Comparison of ENCODE assay signal across 9 cellular contexts in genomic region chr21:33069994-33070811, GRCh38. TPM values are rescaled to one million over a fixed set of nuclear protein-coding genes. Genes with fewer than 3 reads are reported as not detected.
A peak's percentile ranks its signal among the peaks of the same experiment; 100 is the strongest.
DNase-seq lines count a peak whose midpoint lies in the region; ATAC-seq and TF ChIP-seq lines count a peak whose summit lies in the region.
"Had no signal": no experiment of that assay in that cellular context is flagged by ENCODE, and none has a peak within 500 bp of the region (broad histone marks: within the 10 kb centered on the region; RNA-seq: fewer than 3 reads in every experiment).

Gene OLIG1 (plus strand): TSS chr21:33070141. CDS start chr21:33070247, 106 bp downstream.

- peak within 1 kb of the TSS; percentile 83 for H3K4me2 ChIP-seq in neural progenitor cell

- H3K9me3 Mint-ChIP-seq in neural progenitor cell: peaks cover 13% of the 10 kb centered on the region

- H3F3A ChIP-seq in neural progenitor cell (ENCODE audit: low read depth): peaks cover 19% of the 10 kb centered on the region

- ATAC-seq in HG02885 (IDR thresholded peaks at IDR 0.05; ENCODE audit: poor library complexity, unreplicated experiment) (no peak), HG03571 (IDR thresholded peaks at IDR 0.05; ENCODE audit: unreplicated experiment) (no peak), HG03175 (IDR thresholded peaks at IDR 0.05; ENCODE audit: unreplicated experiment) (no peak)

- H3K36me3 ChIP-seq in neural progenitor cell: no peaks in the 10 kb centered on the region

- no peak within 1 kb of the TSS for H3K9ac ChIP-seq in neural progenitor cell

- H3K27ac ChIP-seq in neural progenitor cell: no peak within 1 kb of the TSS

- no peak within 1 kb of the TSS for H3K4me3 ChIP-seq in foreskin fibroblast (ENCODE audit: low read depth in 1 of 2, low read length in 2 of 2)
- H3K4me3 ChIP-seq in neural progenitor cell: peak within 1 kb of the TSS; percentile 53

- in situ Hi-C loops in GM13976 (cut with MboI; ENCODE audit: low sequenced_read_pairs, unreplicated experiment): no loop called here

- H3K27me3 Mint-ChIP-seq in neural progenitor cell (ENCODE audit: insufficient read depth, low read depth): peaks cover 60% of the 10 kb centered on the region

- no peaks in the 10 kb centered on the region for H3K79me2 ChIP-seq in neural progenitor cell (ENCODE audit: low read depth)

- no peak within 1 kb of the TSS for H3K27ac Mint-ChIP-seq in neural progenitor cell

- H3K4me1 ChIP-seq in neural progenitor cell: peaks cover 28% of the 10 kb centered on the region

- TF ChIP-seq CTCF in GM13976 (IDR thresholded peaks at IDR 0.05; ENCODE audit: borderline replicate concordance, control extremely low read depth, extremely low read depth, insufficient read depth, missing control alignments) (no peak), foreskin fibroblast (IDR thresholded peaks at IDR 0.05; ENCODE audit: low read depth, low read length) (no peak), neural progenitor cell (IDR thresholded peaks at IDR 0.05) (no peak)

- peaks cover 26% of the 10 kb centered on the region for H3K4me1 Mint-ChIP-seq in neural progenitor cell

- DNase-seq in GM13976 (ENCODE audit: low spot score) (peak; percentile 51), NCI-H128 (lab: John Stamatoyannopoulos, UW; ENCODE audit: unreplicated experiment) (peak; percentile 28), foreskin fibroblast (peak; percentile 15 to 34), neural progenitor cell (ENCODE audit: low spot score) (peak; percentile 83)
- peak; percentile 26 for DNase-seq in activated CD8-positive, alpha-beta memory T cell treated with anti-CD3 and anti-CD28 coated beads, Interleukin-2, amount 50 U/mL, for 4 hours

- no peaks in the 10 kb centered on the region for H3K9me3 ChIP-seq in neural progenitor cell (ENCODE audit: low read depth)

- H4K20me1 ChIP-seq in neural progenitor cell (ENCODE audit: low read depth): peaks cover 59% of the 10 kb centered on the region

- peaks cover 100% of the 10 kb centered on the region for H3K27me3 ChIP-seq in neural progenitor cell

- no peaks in the 10 kb centered on the region for H3K36me3 Mint-ChIP-seq in neural progenitor cell

- H2AFZ ChIP-seq in neural progenitor cell (replicated peaks): no peak within 1 kb of the TSS

- H3K4me3 Mint-ChIP-seq in neural progenitor cell: peak within 1 kb of the TSS; percentile 81

RNA-seq across cellular contexts. Expression of gene OLIG1, which starts in this region (rescaled TPM):
- total RNA-seq in neural progenitor cell (ENCODE audit: low replicate concordance): not detected in 2 replicates
- total RNA-seq: T-helper 1 cell treated with Interleukin-12 subunit alpha and Interleukin-12 subunit beta and Interleukin-4 antibody, amounts not matched to agents 30 ng/mL and 1 ng/mL, for 36 hours had no signal

Comparison
In these comparisons a context has a peak if more than half of its experiments do, and no peak if none do; other contexts are left out.
1. Peak in DNase-seq, H3K4me3 ChIP-seq and H3K4me2 ChIP-seq in neural progenitor cell; RNA of the gene not detected or under 1 TPM.
2. DNase-seq: peak in every context shown above with its lines; median percentile 83 in neural progenitor cell; 51 in GM13976; 28 in NCI-H128; 26 in activated CD8-positive, alpha-beta memory T cell treated with anti-CD3 and anti-CD28 coated beads, Interleukin-2, amount 50 U/mL, for 4 hours; 24 in foreskin fibroblast.